14 cellular contexts compared by ENCODE assay signal in the genomic region with DNA sequence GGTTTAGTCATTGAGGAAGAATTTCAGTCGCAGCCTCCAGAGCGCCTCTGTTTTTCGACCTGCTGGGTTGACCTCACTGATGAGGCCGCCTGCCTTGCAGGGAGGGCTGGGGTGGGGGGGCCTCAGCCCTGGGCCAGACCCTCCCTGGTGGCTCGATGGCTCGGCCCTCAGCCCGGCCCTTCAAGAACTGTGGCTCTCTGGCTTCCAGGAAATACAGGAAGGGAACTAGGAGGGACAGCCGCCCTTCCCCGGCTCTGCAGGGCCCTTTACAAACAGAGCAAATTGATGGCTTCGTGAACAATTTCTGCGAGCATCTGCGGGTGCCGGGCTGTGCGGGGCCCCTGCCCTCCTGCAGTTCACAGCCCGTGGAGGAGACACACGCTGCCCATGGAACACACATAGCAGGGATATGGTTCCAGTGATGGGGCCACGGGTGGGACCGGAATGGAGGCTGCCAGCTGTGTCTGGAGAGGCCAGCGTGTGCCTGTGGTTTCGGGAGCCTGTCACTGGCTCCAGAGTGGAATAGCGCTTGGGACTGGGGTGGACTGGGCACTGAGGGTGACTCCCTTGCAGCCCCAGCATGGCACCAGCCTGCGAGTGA. TPM values are rescaled to one million over a fixed set of nuclear protein-coding genes. Genes with fewer than 3 reads are reported as not detected.
DNase-seq lines count a peak whose midpoint lies in the region; ATAC-seq and TF ChIP-seq lines count a peak whose summit lies in the region.
"Had no signal": no experiment of that assay in that cellular context is flagged by ENCODE, and none has a peak within 500 bp of the region (broad histone marks: within the 10 kb centered on the region; RNA-seq: fewer than 3 reads in every experiment).

No MANE protein-coding gene starts in this region.

- POLR2A ChIA-PET in activated CD8-positive, alpha-beta T cell treated with anti-CD3 and anti-CD28 coated beads, Interleukin-2, amount 10 ng/mL, durations not matched to agents 7 days and 5 days (lab: Charles Lee) = no interaction called here

- H2AFZ ChIP-seq in neuronal stem cell (ENCODE audit: low read length) = no peak overlapping the region

- H3K23ac ChIP-seq in neuronal stem cell (ENCODE audit: low read depth, low read length, poor library complexity) = no peak overlapping the region

- DNase-seq in RPMI7951 (ENCODE audit: low read depth) = peak; percentile 67
- DNase-seq in Right ventricle myocardium superior = peak; percentile 52
- DNase-seq in neuronal stem cell (ENCODE audit: low spot score) = no peak
- no peak for DNase-seq in vagina (ENCODE audit: extremely low spot score in 2 of 2)
- no peak for DNase-seq in activated CD8-positive, alpha-beta T cell treated with anti-CD3 and anti-CD28 coated beads, Interleukin-2, amount 10 ng/mL, durations not matched to agents 7 days and 5 days
- DNase-seq in body of pancreas = no peak
- no peak for DNase-seq in D341Med (ENCODE audit: low spot score)
- DNase-seq: activated T-cell treated with anti-CD3 and anti-CD28 coated beads, Interleukin-2, amount 50 U/mL, for 72 hours; amygdala; CD4-positive, alpha-beta T cell; NCI-H2171; stimulated activated CD4-positive, alpha-beta T cell treated with anti-CD3 and anti-CD28 coated beads, Interleukin-15, amount 100 ng/mL, for 24 hours had no signal

- H3K27me3 ChIP-seq in neuronal stem cell (ENCODE audit: control insufficient read depth in 3 of 3, insufficient read depth in 3 of 3, low read depth in 1 of 3, low read length in 3 of 3) (peaks cover 0 to 10% (median 2%) of the 10 kb centered on the region in 3 experiments), vagina (no peaks in the 10 kb centered on the region), body of pancreas (no peaks in the 10 kb centered on the region)

- ATAC-seq in Right ventricle myocardium superior (ENCODE audit: poor library complexity) (peak; percentile 35), body of pancreas (no peak)
- no peak for ATAC-seq in activated CD8-positive, alpha-beta T cell treated with anti-CD3 and anti-CD28 coated beads, Interleukin-2, amount 10 ng/mL, durations not matched to agents 7 days and 5 days
- ATAC-seq: activated T-cell treated with anti-CD3 and anti-CD28 coated beads, Interleukin-2, amount 50 U/mL, for 72 hours; mucosa of descending colon had no signal

- H3K14ac ChIP-seq in neuronal stem cell (ENCODE audit: low read length) = no peak overlapping the region

- no peaks in the 10 kb centered on the region for H3K36me3 ChIP-seq in neuronal stem cell (replicated peaks in 1 of 2; ENCODE audit: control insufficient read depth in 2 of 2, insufficient read depth in 2 of 2, low read length in 2 of 2)
- no peaks in the 10 kb centered on the region for H3K36me3 ChIP-seq in vagina
- H3K36me3 ChIP-seq in body of pancreas (replicated peaks in 1 of 2; ENCODE audit: insufficient read depth in 1 of 2, low read depth in 2 of 2) = no peaks in the 10 kb centered on the region

- H3K4me1 Mint-ChIP-seq in activated CD8-positive, alpha-beta T cell treated with anti-CD3 and anti-CD28 coated beads, Interleukin-2, amount 10 ng/mL, durations not matched to agents 7 days and 5 days (ENCODE audit: low read depth) = no peaks in the 10 kb centered on the region

- H2BK5ac ChIP-seq in neuronal stem cell (ENCODE audit: low read length) = no peak overlapping the region

- CTCF ChIA-PET in activated CD8-positive, alpha-beta T cell treated with anti-CD3 and anti-CD28 coated beads, Interleukin-2, amount 10 ng/mL, durations not matched to agents 7 days and 5 days (lab: Charles Lee) = no interaction called here

- H3K9me3 ChIP-seq in neuronal stem cell (replicated peaks in 1 of 2; ENCODE audit: control insufficient read depth in 2 of 2, insufficient read depth in 1 of 2, low read depth in 1 of 2, low read length in 2 of 2) = no peaks in the 10 kb centered on the region
- H3K9me3 ChIP-seq in vagina = no peaks in the 10 kb centered on the region
- H3K9me3 ChIP-seq in body of pancreas = no peaks in the 10 kb centered on the region
- H3K9me3 ChIP-seq: mucosa of descending colon had no signal

- intact Hi-C loops in Right ventricle myocardium superior (cut with DNase I) = no loop called here
- intact Hi-C loops in vagina (cut with DNase I) = no loop called here
- intact Hi-C loops in body of pancreas (cut with DNase I) = no loop called here

- H3K27ac ChIP-seq in neuronal stem cell (replicated peaks; ENCODE audit: low read length) (no peak overlapping the region), vagina (peak overlapping the region; percentile 50), body of pancreas (no peak overlapping the region)

- H4K91ac ChIP-seq in neuronal stem cell (ENCODE audit: low read depth, low read length, poor library complexity) = no peak overlapping the region

- no peak overlapping the region for H3K9ac ChIP-seq in neuronal stem cell (ENCODE audit: low read depth, low read length, poor library complexity)

- no peak overlapping the region for H3K27ac Mint-ChIP-seq in activated CD8-positive, alpha-beta T cell treated with anti-CD3 and anti-CD28 coated beads, Interleukin-2, amount 10 ng/mL, durations not matched to agents 7 days and 5 days
- H3K27ac Mint-ChIP-seq: activated T-cell treated with anti-CD3 and anti-CD28 coated beads, Interleukin-2, amount 50 U/mL, for 72 hours; CD4-positive, alpha-beta T cell had no signal

- H2BK15ac ChIP-seq in neuronal stem cell (ENCODE audit: low read length) = no peak overlapping the region

- TF ChIP-seq CTCF in vagina (IDR thresholded peaks at IDR 0.05) (no peak), body of pancreas (IDR thresholded peaks at IDR 0.05) (no peak)

- H3K36me3 Mint-ChIP-seq in activated CD8-positive, alpha-beta T cell treated with anti-CD3 and anti-CD28 coated beads, Interleukin-2, amount 10 ng/mL, durations not matched to agents 7 days and 5 days (ENCODE audit: low read depth) = no peaks in the 10 kb centered on the region

- H4K8ac ChIP-seq in neuronal stem cell (ENCODE audit: low read depth, low read length) = no peak overlapping the region

- H3K4me3 Mint-ChIP-seq in activated CD8-positive, alpha-beta T cell treated with anti-CD3 and anti-CD28 coated beads, Interleukin-2, amount 10 ng/mL, durations not matched to agents 7 days and 5 days = no peak overlapping the region
- H3K4me3 Mint-ChIP-seq: activated T-cell treated with anti-CD3 and anti-CD28 coated beads, Interleukin-2, amount 50 U/mL, for 72 hours; CD4-positive, alpha-beta T cell had no signal

- WGBS in neuronal stem cell (ENCODE audit: extremely low coverage in 2 of 2, insufficient read length in 2 of 2, insufficient replicate concordance in 1 of 2), 2 donors = no CpG with 5 or more reads among the region's 22 CpGs
- WGBS in body of pancreas, 2 donors = 37 to 45% methylated on average over 12 to 21 of the region's 22 CpGs

- no peak overlapping the region for H3K4me2 ChIP-seq in neuronal stem cell (ENCODE audit: insufficient read depth, low read length, poor library complexity, severe bottlenecking)

- H3K4ac ChIP-seq in neuronal stem cell (ENCODE audit: low read length) = no peak overlapping the region

- H3K27me3 Mint-ChIP-seq in activated CD8-positive, alpha-beta T cell treated with anti-CD3 and anti-CD28 coated beads, Interleukin-2, amount 10 ng/mL, durations not matched to agents 7 days and 5 days (ENCODE audit: low read depth) = no peaks in the 10 kb centered on the region
- H3K27me3 Mint-ChIP-seq: CD4-positive, alpha-beta T cell had no signal

- no peak overlapping the region for H2BK12ac ChIP-seq in neuronal stem cell (ENCODE audit: low read length)

- no peak overlapping the region for H3K18ac ChIP-seq in neuronal stem cell (ENCODE audit: low read length)

- H3K9me3 Mint-ChIP-seq in activated CD8-positive, alpha-beta T cell treated with anti-CD3 and anti-CD28 coated beads, Interleukin-2, amount 10 ng/mL, durations not matched to agents 7 days and 5 days (ENCODE audit: insufficient read depth) = no peaks in the 10 kb centered on the region
- H3K9me3 Mint-ChIP-seq: CD4-positive, alpha-beta T cell had no signal

- H2BK120ac ChIP-seq in neuronal stem cell (ENCODE audit: low read depth, low read length) = no peak overlapping the region

- H3K4me1 ChIP-seq in neuronal stem cell (ENCODE audit: control insufficient read depth in 2 of 2, insufficient read depth in 1 of 2, low read depth in 1 of 2, low read length in 2 of 2) (peaks cover 0 to 15% of the 10 kb centered on the region in 2 donors), vagina (peaks cover 69% of the 10 kb centered on the region), body of pancreas (no peaks in the 10 kb centered on the region)

- TF ChIP-seq POLR2A in vagina (IDR thresholded peaks at IDR 0.05) (no peak), body of pancreas (IDR thresholded peaks at IDR 0.05) (no peak)

- H3K79me1 ChIP-seq in neuronal stem cell (ENCODE audit: low read depth, low read length) = peaks cover 2% of the 10 kb centered on the region

- H3K4me3 ChIP-seq in neuronal stem cell (ENCODE audit: low read length in 2 of 2) (no peak overlapping the region), vagina (peak overlapping the region in 1 of 2 donors; percentile 24), body of pancreas (no peak overlapping the region)
- H3K4me3 ChIP-seq: mucosa of descending colon had no signal

- H2AK5ac ChIP-seq in neuronal stem cell (ENCODE audit: low read depth, low read length) = peak overlapping the region; percentile 22

RNA-seq across cellular contexts. Expression of gene COL5A1, which starts 39.6 kb away (rescaled TPM):
- 138 and 179 TPM in 2 replicates for total RNA-seq in RPMI7951 (2014; rRNA removed; shearing (Covaris generic))
- total RNA-seq in Right ventricle myocardium superior (12.7 TPM), vagina (36.6 TPM), body of pancreas (10 to 100 TPM in 1 of 2 donors, 1 to 10 TPM in 1; 7.0 to 14.5 TPM)
- polyA plus RNA-seq in neuronal stem cell (2013, experiment 1 of 2) = 10.1 TPM
- 10.2 TPM for polyA plus RNA-seq in neuronal stem cell (2013, experiment 2 of 2)
- total RNA-seq in activated CD8-positive, alpha-beta T cell treated with anti-CD3 and anti-CD28 coated beads, Interleukin-2, amount 10 ng/mL, durations not matched to agents 7 days and 5 days = under 1 TPM; 0.05 to 0.08 TPM
- total RNA-seq: SK-MEL-5 had no signal

Comparison
In these comparisons a context has a peak if more than half of its experiments do, and no peak if none do; other contexts are left out.
1. DNase-seq: peak in RPMI7951 (single experiment) and Right ventricle myocardium superior (single experiment); none in neuronal stem cell (single experiment), vagina (0 of 2), activated CD8-positive, alpha-beta T cell treated with anti-CD3 and anti-CD28 coated beads, Interleukin-2, amount 10 ng/mL, durations not matched to agents 7 days and 5 days (single experiment), body of pancreas (0 of 4) and D341Med (single experiment).
2. RNA of gene COL5A1, which starts 39.6 kb away (total RNA-seq): 138 to 179 TPM in RPMI7951, 36.6 TPM in vagina (single experiment), 7.0 to 14.5 TPM in body of pancreas and 12.7 TPM in Right ventricle myocardium superior (single experiment); 0.05 to 0.08 TPM in activated CD8-positive, alpha-beta T cell treated with anti-CD3 and anti-CD28 coated beads, Interleukin-2, amount 10 ng/mL, durations not matched to agents 7 days and 5 days; every median in the first group is over 4 times any median in the second.